In genomic region chr11:5151713-5152153, GRCh38 we compare ENCODE assay signal across 1 cellular context.
TF ChIP-seq lines count a peak whose summit lies in the region.

No MANE protein-coding gene starts in this region.

TF ChIP-seq in K562, 482 proteins besides CTCF, POLR2A, EP300 and RAD21 (continued from another document and continues in another):
- TF ChIP-seq ZMIZ1 (IDR thresholded peaks at IDR 0.05; ENCODE audit: low read depth in 2 of 2, low read length in 2 of 2) = peak in 1 of 2 experiments; percentile 79; a peak in 2 of 4 replicates
- peak; percentile 96 for TF ChIP-seq TAL1 (IDR thresholded peaks at IDR 0.05)
- peak in 1 of 2 experiments; percentile 54; a peak in 2 of 4 replicates for TF ChIP-seq MAZ (CRISPR knock-in tag; conservative IDR thresholded peaks at IDR 0.05 in 1 of 2, IDR thresholded peaks at IDR 0.05 in 1 of 2)
- peak; percentile 67; the same call in 1 of the 2 replicates for TF ChIP-seq ZNF274 (IDR thresholded peaks at IDR 0.05; ENCODE audit: borderline replicate concordance, low read depth, low read length)
- no peak for TF ChIP-seq ELK1 (CRISPR knock-in tag; IDR thresholded peaks at IDR 0.05)
- TF ChIP-seq GABPA (tag; conservative IDR thresholded peaks at IDR 0.05; ENCODE audit: low read depth) = no peak
- TF ChIP-seq TEAD2 (tag; IDR thresholded peaks at IDR 0.05) = no peak
- peak; percentile 96 to 97 for TF ChIP-seq TRIM24 (IDR thresholded peaks at IDR 0.05)
- no peak for TF ChIP-seq MLX (CRISPR knock-in tag; conservative IDR thresholded peaks at IDR 0.05)
- TF ChIP-seq ZBTB2 (IDR thresholded peaks at IDR 0.05) = peak; percentile 61; the same call in 1 of the 2 replicates
- TF ChIP-seq ETS1 (conservative IDR thresholded peaks at IDR 0.05; ENCODE audit: control insufficient read depth, low read depth, low read length) = no peak; the same call in 1 of the 2 replicates
- TF ChIP-seq STAT5B (CRISPR knock-in tag; IDR thresholded peaks at IDR 0.05) = no peak
- TF ChIP-seq NFXL1 (CRISPR knock-in tag; IDR thresholded peaks at IDR 0.05) = no peak
- no peak for TF ChIP-seq CBX1 (IDR thresholded peaks at IDR 0.05; ENCODE audit: low read depth)
- TF ChIP-seq BCOR (IDR thresholded peaks at IDR 0.05) = peak; percentile 65; the same call in 1 of the 2 replicates
- TF ChIP-seq FOXO4 (CRISPR knock-in tag; IDR thresholded peaks at IDR 0.05) = no peak
- TF ChIP-seq SMAD4 (CRISPR knock-in tag; conservative IDR thresholded peaks at IDR 0.05) = peak; percentile 82
- TF ChIP-seq KAT8 (IDR thresholded peaks at IDR 0.05; ENCODE audit: low read depth) = no peak
- no peak for TF ChIP-seq ZBTB43 (CRISPR knock-in tag; IDR thresholded peaks at IDR 0.05)
- no peak; the same call in 1 of the 2 replicates for TF ChIP-seq ZNF431 (CRISPR knock-in tag; IDR thresholded peaks at IDR 0.05)
- TF ChIP-seq CREB5 (CRISPR knock-in tag; IDR thresholded peaks at IDR 0.05) = no peak
- TF ChIP-seq PTBP1 (IDR thresholded peaks at IDR 0.05; ENCODE audit: low read depth, low read length) = no peak
- TF ChIP-seq ZC3H8 (IDR thresholded peaks at IDR 0.05) = 0 out of 2 replicates have a peak, but pooled peaks have one; percentile 17
- no peak for TF ChIP-seq FOXJ2 (tag; IDR thresholded peaks at IDR 0.05)
- no peak for TF ChIP-seq TAF7 (tag; IDR thresholded peaks at IDR 0.05)
- 0 out of 2 replicates have a peak, but pooled peaks have one; percentile 58 for TF ChIP-seq ZEB2 (IDR thresholded peaks at IDR 0.05)
- TF ChIP-seq SMAD1 (IDR thresholded peaks at IDR 0.05; ENCODE audit: low read depth, low read length, partially characterized antibody) = no peak
- no peak for TF ChIP-seq ZNF75A (CRISPR knock-in tag; IDR thresholded peaks at IDR 0.05)
- no peak for TF ChIP-seq GTF2F1 (IDR thresholded peaks at IDR 0.05; ENCODE audit: low read depth, low read length)
- TF ChIP-seq TAF1 (IDR thresholded peaks at IDR 0.05; ENCODE audit: control insufficient read depth, extremely low read depth, insufficient read depth, low read length, severe bottlenecking) = no peak
- TF ChIP-seq ZC3H11A (IDR thresholded peaks at IDR 0.05; ENCODE audit: low read depth, low read length) = no peak
- peak in 1 of 2 experiments; percentile 50; a peak in 1 of 4 replicates for TF ChIP-seq FOXA3 (CRISPR knock-in tag; conservative IDR thresholded peaks at IDR 0.05 in 1 of 2, IDR thresholded peaks at IDR 0.05 in 1 of 2)
- TF ChIP-seq ZNF134 (CRISPR knock-in tag; conservative IDR thresholded peaks at IDR 0.05) = peak; percentile 76
- TF ChIP-seq CREBBP (IDR thresholded peaks at IDR 0.05; ENCODE audit: low read depth, low read length) = no peak
- no peak for TF ChIP-seq KLF13 (tag; IDR thresholded peaks at IDR 0.05; ENCODE audit: borderline replicate concordance, low read depth)
- TF ChIP-seq SMC3 (conservative IDR thresholded peaks at IDR 0.05; ENCODE audit: insufficient read depth, low read depth, low read length) = no peak
- TF ChIP-seq ZNF655 (CRISPR knock-in tag; IDR thresholded peaks at IDR 0.05) = no peak
- peak in 1 of 2 experiments; percentile 85; a peak in 2 of 4 replicates for TF ChIP-seq HDAC1 (IDR thresholded peaks at IDR 0.05)
- no peak for TF ChIP-seq ZBTB12 (CRISPR knock-in tag; IDR thresholded peaks at IDR 0.05)
- TF ChIP-seq RBM17 (IDR thresholded peaks at IDR 0.05; ENCODE audit: borderline replicate concordance, low read depth, low read length) = no peak
- no peak for TF ChIP-seq ZNF280A (IDR thresholded peaks at IDR 0.05; ENCODE audit: low read depth, partially characterized antibody)
- no peak for TF ChIP-seq ZNF696 (CRISPR knock-in tag; conservative IDR thresholded peaks at IDR 0.05)
- no peak for TF ChIP-seq ZNF695 (CRISPR knock-in tag; IDR thresholded peaks at IDR 0.05)
- TF ChIP-seq FOXK2 (conservative IDR thresholded peaks at IDR 0.05 in 1 of 2, IDR thresholded peaks at IDR 0.05 in 1 of 2; ENCODE audit: low read depth in 2 of 2) = 0 out of 4 replicates have a peak, but pooled peaks of 1 of the 2 experiments have one; percentile 4
- no peak for TF ChIP-seq ZNF253 (CRISPR knock-in tag; conservative IDR thresholded peaks at IDR 0.05)
- TF ChIP-seq HES1 (IDR thresholded peaks at IDR 0.05; ENCODE audit: low read depth) = peak; percentile 52; the same call in 1 of the 2 replicates
- no peak for TF ChIP-seq BRD9 (IDR thresholded peaks at IDR 0.05; ENCODE audit: low read depth, partially characterized antibody)
- no peak for TF ChIP-seq SIX5 (IDR thresholded peaks at IDR 0.05; ENCODE audit: borderline replicate concordance in 1 of 2, insufficient read depth in 1 of 2, low read depth in 1 of 2, low read length in 2 of 2)
- TF ChIP-seq SMARCE1 (IDR thresholded peaks at IDR 0.05) = peak; percentile 75
- no peak for TF ChIP-seq RBM14 (IDR thresholded peaks at IDR 0.05; ENCODE audit: borderline replicate concordance, insufficient read depth, low read depth, low read length)
